In the genomic region with DNA sequence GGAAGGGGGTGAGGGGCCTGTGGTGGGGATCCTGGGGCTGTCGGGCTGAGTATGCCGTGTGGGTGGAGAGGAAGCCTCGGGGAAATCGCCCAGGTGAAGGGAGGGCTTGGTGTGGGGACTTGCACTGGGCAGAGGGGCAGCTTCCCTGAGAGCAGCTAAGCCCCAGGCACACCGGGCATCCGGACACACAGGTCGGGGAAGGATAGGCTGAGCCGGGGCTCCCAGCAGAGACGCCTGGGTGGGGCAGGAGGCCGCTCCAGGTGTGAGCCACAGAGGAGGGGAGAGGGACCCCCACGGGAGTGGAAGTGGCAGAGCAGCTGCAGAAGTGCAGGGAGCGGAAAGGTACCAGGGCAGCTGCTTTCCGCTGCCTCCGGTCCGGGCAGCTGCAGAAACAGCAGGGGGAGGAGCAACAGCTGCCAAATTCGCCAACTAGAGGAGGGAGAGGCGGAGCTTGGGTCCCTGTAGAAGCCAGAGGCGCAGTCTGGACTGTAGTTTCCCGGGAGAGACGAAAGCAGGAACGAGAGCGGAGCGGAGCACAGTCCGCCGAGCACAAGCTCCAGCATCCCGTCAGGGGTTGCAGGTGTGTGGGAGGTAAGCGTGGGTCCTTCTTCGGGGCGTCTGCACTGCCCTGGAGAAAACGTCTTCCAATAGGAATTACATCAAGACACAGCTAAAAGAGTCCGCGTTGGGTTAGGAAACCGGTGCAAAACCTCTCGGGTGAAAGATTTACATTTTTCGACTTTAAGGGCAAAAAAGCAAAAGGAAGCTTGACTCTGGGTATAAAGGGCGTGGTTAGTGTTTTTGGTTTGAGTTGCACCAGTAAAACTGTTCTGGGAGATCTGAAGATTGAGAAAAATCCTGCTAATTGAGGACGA, we compare ENCODE assay signal across 8 cellular contexts. TPM values are rescaled to one million over a fixed set of nuclear protein-coding genes. Genes with fewer than 3 reads are reported as not detected.
DNase-seq lines count a peak whose midpoint lies in the region; ATAC-seq and TF ChIP-seq lines count a peak whose summit lies in the region.

Gene SERPINI1, plus strand, starts transcription at position 489 of the 875 bp plus-strand sequence. CDS start 53,408 bp downstream, outside the sequence.

- TF ChIP-seq CTCF in WTC11 (IDR thresholded peaks at IDR 0.05), result no peak
- no peak for TF ChIP-seq CTCF in kidney epithelial cell (IDR thresholded peaks at IDR 0.05; ENCODE audit: insufficient read depth, low read length, poor library complexity, severe bottlenecking)

- H3K36me3 Mint-ChIP-seq in WTC11, result no peaks in the 10 kb centered on the region

- peaks cover 47% of the 10 kb centered on the region for H3K4me1 Mint-ChIP-seq in WTC11

- ATAC-seq in GM18909 (IDR thresholded peaks at IDR 0.05; ENCODE audit: poor library complexity, unreplicated experiment) (peak; percentile 68), HG03139 (IDR thresholded peaks at IDR 0.05; ENCODE audit: unreplicated experiment) (peak; percentile 53), WTC11 (peak; percentile 69)

- no peak within 1 kb of the TSS for H3K27ac Mint-ChIP-seq in WTC11

- H3K27me3 ChIP-seq in kidney epithelial cell (ENCODE audit: control insufficient read depth, insufficient read depth, low read length), result no peaks in the 10 kb centered on the region

- H3K4me3 Mint-ChIP-seq in WTC11, result no peak within 1 kb of the TSS

- POLR2A ChIA-PET in WTC11 (lab: Charles Lee), result interaction anchor here (0.6 to 1.4 kb wide), 5 partner anchors 14 to 1093 kb away, joined by 3 to 7 read pairs (median 5); partner anchors contain the start of gene ZBBX

- CTCF ChIA-PET in WTC11 (lab: Charles Lee), result interaction anchor here (1.0 to 2.0 kb wide), 3 partner anchors 146 to 355 kb away, joined by 3 to 15 read pairs (median 8); partner anchors contain the start of gene ZBBX

- no peaks in the 10 kb centered on the region for H3K9me3 Mint-ChIP-seq in WTC11

- no peaks in the 10 kb centered on the region for H3K36me3 ChIP-seq in kidney epithelial cell (ENCODE audit: control insufficient read depth, insufficient read depth, low read length)

- peak; percentile 76 for DNase-seq in AG08396 (ENCODE audit: low spot score)
- peak; percentile 95 for DNase-seq in NCI-H2196 (lab: John Stamatoyannopoulos, UW; ENCODE audit: unreplicated experiment)
- peak; percentile 90 for DNase-seq in WTC11 (ENCODE audit: low spot score)
- peak; percentile 17 to 35 for DNase-seq in cerebellar nuclear complex (lab: John Stamatoyannopoulos, UW)
- peak; percentile 87 for DNase-seq in kidney epithelial cell (ENCODE audit: low read depth)
- DNase-seq in stimulated activated CD4-positive, alpha-beta T cell treated with anti-CD3 and anti-CD28 coated beads, Interleukin-15, amount 100 ng/mL, for 24 hours, result peak; percentile 86

- no peaks in the 10 kb centered on the region for H3K27me3 Mint-ChIP-seq in WTC11 (ENCODE audit: low read depth)

- H3K4me3 ChIP-seq in kidney epithelial cell (ENCODE audit: low read depth, low read length), result peak within 1 kb of the TSS; percentile 61

TF ChIP-seq in WTC11, 78 proteins besides CTCF, POLR2A, EP300 and RAD21 (continues in another document):
- 0 out of 2 replicates have a peak, but pooled peaks have one; percentile 11 for TF ChIP-seq CREB1 (CRISPR knock-in tag; IDR thresholded peaks at IDR 0.05)
- no peak for TF ChIP-seq ZSCAN18 (CRISPR knock-in tag; IDR thresholded peaks at IDR 0.05)
- TF ChIP-seq ZBTB43 (CRISPR knock-in tag; IDR thresholded peaks at IDR 0.05), result no peak
- no peak for TF ChIP-seq NFYB (CRISPR knock-in tag; conservative IDR thresholded peaks at IDR 0.05; ENCODE audit: low read depth)
- no peak for TF ChIP-seq IRF2 (CRISPR knock-in tag; IDR thresholded peaks at IDR 0.05; ENCODE audit: borderline replicate concordance, low read depth)
- TF ChIP-seq TEAD1 (CRISPR knock-in tag; IDR thresholded peaks at IDR 0.05), result peak; percentile 33; the same call in 1 of the 2 replicates
- TF ChIP-seq, protein P1, sequence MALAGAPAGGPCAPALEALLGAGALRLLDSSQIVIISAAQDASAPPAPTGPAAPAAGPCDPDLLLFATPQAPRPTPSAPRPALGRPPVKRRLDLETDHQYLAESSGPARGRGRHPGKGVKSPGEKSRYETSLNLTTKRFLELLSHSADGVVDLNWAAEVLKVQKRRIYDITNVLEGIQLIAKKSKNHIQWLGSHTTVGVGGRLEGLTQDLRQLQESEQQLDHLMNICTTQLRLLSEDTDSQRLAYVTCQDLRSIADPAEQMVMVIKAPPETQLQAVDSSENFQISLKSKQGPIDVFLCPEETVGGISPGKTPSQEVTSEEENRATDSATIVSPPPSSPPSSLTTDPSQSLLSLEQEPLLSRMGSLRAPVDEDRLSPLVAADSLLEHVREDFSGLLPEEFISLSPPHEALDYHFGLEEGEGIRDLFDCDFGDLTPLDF (CRISPR knock-in tag; IDR thresholded peaks at IDR 0.05), result no peak
- TF ChIP-seq KAT7 (CRISPR knock-in tag; IDR thresholded peaks at IDR 0.05; ENCODE audit: borderline replicate concordance), result 0 out of 2 replicates have a peak, but pooled peaks have one; percentile 41
- TF ChIP-seq, protein P2, sequence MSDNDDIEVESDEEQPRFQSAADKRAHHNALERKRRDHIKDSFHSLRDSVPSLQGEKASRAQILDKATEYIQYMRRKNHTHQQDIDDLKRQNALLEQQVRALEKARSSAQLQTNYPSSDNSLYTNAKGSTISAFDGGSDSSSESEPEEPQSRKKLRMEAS (CRISPR knock-in tag; IDR thresholded peaks at IDR 0.05), result no peak
- TF ChIP-seq CREM (CRISPR knock-in tag; IDR thresholded peaks at IDR 0.05), result no peak
- TF ChIP-seq JAZF1 (CRISPR knock-in tag; IDR thresholded peaks at IDR 0.05), result no peak
- no peak for TF ChIP-seq ATF1 (CRISPR knock-in tag; IDR thresholded peaks at IDR 0.05)
- TF ChIP-seq SP1 (CRISPR knock-in tag; conservative IDR thresholded peaks at IDR 0.05), result peak; percentile 68; the same call in 1 of the 2 replicates
- no peak for TF ChIP-seq SMAD4 (CRISPR knock-in tag; IDR thresholded peaks at IDR 0.05)
- no peak for TF ChIP-seq ZNF532 (CRISPR knock-in tag; IDR thresholded peaks at IDR 0.05; ENCODE audit: borderline replicate concordance)

RNA-seq across cellular contexts. Expression of gene SERPINI1, which starts in this region (rescaled TPM):
- total RNA-seq in WTC11 (2021) (4.5 to 6.4 TPM (median 6.1 TPM) in 3 replicates), kidney epithelial cell (1.9 and 2.4 TPM in 2 replicates)

Comparison
In these comparisons a context has a peak if more than half of its experiments do, and no peak if none do; other contexts are left out.
1. Peak in every context shown above with its lines: DNase-seq, ATAC-seq and H3K4me3 ChIP-seq.
2. DNase-seq: peak in every context shown above with its lines; median percentile 95 in NCI-H2196; 90 in WTC11; 87 in kidney epithelial cell; 86 in stimulated activated CD4-positive, alpha-beta T cell treated with anti-CD3 and anti-CD28 coated beads, Interleukin-15, amount 100 ng/mL, for 24 hours; 76 in AG08396; 26 in cerebellar nuclear complex.